22 cellular contexts compared by ENCODE assay signal in the genomic region with DNA sequence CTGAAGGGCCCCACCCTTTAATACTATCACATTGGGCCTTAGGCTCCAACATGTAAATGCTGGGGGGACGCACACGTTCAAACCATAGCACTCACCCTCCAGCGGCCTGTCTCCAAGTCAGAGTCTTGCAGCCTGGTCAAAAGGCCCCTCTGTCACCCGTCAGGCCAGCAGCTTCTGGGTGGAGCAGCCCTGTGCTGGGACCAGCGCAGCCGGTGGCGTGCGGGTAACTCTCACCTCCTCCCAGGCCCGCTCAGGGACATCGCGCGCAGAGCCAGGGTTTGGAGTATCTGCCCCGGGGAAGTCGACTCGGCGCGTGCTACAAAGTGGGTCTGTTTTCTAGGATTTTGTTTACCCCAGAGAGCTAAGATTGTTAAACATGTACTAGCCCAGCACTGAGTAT.
"Had no signal": no experiment of that assay in that cellular context is flagged by ENCODE, and none has a peak within 500 bp of the region (broad histone marks: within the 10 kb centered on the region; RNA-seq: fewer than 3 reads in every experiment).

No MANE protein-coding gene starts in this region.

- H3K36me3 Mint-ChIP-seq: neural progenitor cell had no signal

- H3K4me3 ChIP-seq: gastrocnemius medialis, lung, neural progenitor cell, suprapubic skin, tibial artery had no signal

- H3K4me3 Mint-ChIP-seq: activated CD4-positive, alpha-beta T cell treated with anti-CD3 and anti-CD28 coated beads, Interleukin-2, amount 10 ng/mL, durations not matched to agents 7 days and 5 days; activated CD8-positive, alpha-beta T cell treated with anti-CD3 and anti-CD28 coated beads for 36 hours; activated T-cell treated with anti-CD3 and anti-CD28 coated beads, Interleukin-2, amount 50 U/mL, for 4 hours; activated T-helper 17 cell treated with anti-CD3 and anti-CD28 coated beads, Interleukin-2, amount 50 U/mL, for 72 hours; effector memory CD8-positive, alpha-beta T cell; naive B cell; neural progenitor cell had no signal

- ATAC-seq: activated CD8-positive, alpha-beta T cell treated with anti-CD3 and anti-CD28 coated beads for 36 hours; activated T-cell treated with anti-CD3 and anti-CD28 coated beads, Interleukin-2, amount 50 U/mL, for 4 hours; activated T-helper 17 cell treated with anti-CD3 and anti-CD28 coated beads, Interleukin-2, amount 50 U/mL, for 72 hours; effector memory CD8-positive, alpha-beta T cell; gastrocnemius medialis had no signal

- H2AFZ ChIP-seq: neural progenitor cell had no signal

- H3K9ac ChIP-seq: neural progenitor cell had no signal

- H3K27ac ChIP-seq: brain microvascular endothelial cell, gastrocnemius medialis, neural progenitor cell, suprapubic skin, tibial artery had no signal

- H3K27ac Mint-ChIP-seq: activated CD4-positive, alpha-beta T cell treated with anti-CD3 and anti-CD28 coated beads, Interleukin-2, amount 10 ng/mL, durations not matched to agents 7 days and 5 days; activated CD8-positive, alpha-beta T cell treated with anti-CD3 and anti-CD28 coated beads for 36 hours; activated T-helper 17 cell treated with anti-CD3 and anti-CD28 coated beads, Interleukin-2, amount 50 U/mL, for 72 hours; naive B cell; progenitor cell of endocrine pancreas had no signal

- H3K4me2 ChIP-seq: neural progenitor cell had no signal

- DNase-seq: activated CD4-positive, alpha-beta T cell treated with anti-CD3 and anti-CD28 coated beads for 1 hour; activated CD4-positive, alpha-beta T cell treated with anti-CD3 and anti-CD28 coated beads, Interleukin-2, amount 10 ng/mL, durations not matched to agents 7 days and 5 days; activated CD8-positive, alpha-beta T cell treated with anti-CD3 and anti-CD28 coated beads for 36 hours; activated gamma-delta T cell treated with Interleukin-2 at 50 U/mL for 16 hours; activated naive CD4-positive, alpha-beta T cell treated with anti-CD3 and anti-CD28 coated beads, Interleukin-2, amount 50 U/mL, for 16 hours; activated T-cell treated with anti-CD3 and anti-CD28 coated beads, Interleukin-2, amount 50 U/mL, for 4 hours; amniotic stem cell; brain microvascular endothelial cell; cortex of kidney; effector memory CD8-positive, alpha-beta T cell; erythroblast; gastrocnemius medialis; glutamatergic neuron; naive B cell; stimulated activated naive CD4-positive, alpha-beta T cell; T-helper 2 cell had no signal

- H3K9me3 Mint-ChIP-seq: activated CD4-positive, alpha-beta T cell treated with anti-CD3 and anti-CD28 coated beads, Interleukin-2, amount 10 ng/mL, durations not matched to agents 7 days and 5 days; activated T-helper 17 cell treated with anti-CD3 and anti-CD28 coated beads, Interleukin-2, amount 50 U/mL, for 72 hours had no signal

- H3K4me1 ChIP-seq: gastrocnemius medialis had no signal

- H3K9me3 ChIP-seq: gastrocnemius medialis, suprapubic skin, tibial artery had no signal

- H3K4me1 Mint-ChIP-seq: activated CD4-positive, alpha-beta T cell treated with anti-CD3 and anti-CD28 coated beads, Interleukin-2, amount 10 ng/mL, durations not matched to agents 7 days and 5 days had no signal

- H3K27me3 ChIP-seq: brain microvascular endothelial cell, neural progenitor cell, tibial artery had no signal

- H3K36me3 ChIP-seq: brain microvascular endothelial cell, gastrocnemius medialis, neural progenitor cell, suprapubic skin, tibial artery had no signal
